In genomic region chr2:201248288-201248844, GRCh38 we compare ENCODE assay signal across 21 cellular contexts. TPM values are rescaled to one million over a fixed set of nuclear protein-coding genes. Genes with fewer than 3 reads are reported as not detected.
A peak's percentile ranks its signal among the peaks of the same experiment; 100 is the strongest.
DNase-seq lines count a peak whose midpoint lies in the region; ATAC-seq, FAIRE-seq and TF ChIP-seq lines count a peak whose summit lies in the region.
"Had no signal": no experiment of that assay in that cellular context is flagged by ENCODE, and none has a peak within 500 bp of the region (broad histone marks: within the 10 kb centered on the region; RNA-seq: fewer than 3 reads in every experiment).

No MANE protein-coding gene starts in this region.

- WGBS in GM12878 (ENCODE audit: insufficient coverage, insufficient replicate concordance, low lambda C conversion rate, missing lambda C conversion rate): 28% methylated on average over 6 of the region's 6 CpGs

- DNase-seq in CD4-positive, alpha-beta memory T cell: no peak
- DNase-seq in GM12892 (ENCODE audit: insufficient read length) (no peak), GM12878 (ENCODE audit: low read depth, low spot score) (no peak), DMS79 treated with DMSO at 0.1 percent for 48 hours (lab: John Stamatoyannopoulos, UW) (no peak), ACHN (no peak), OCI-M2 (lab: John Stamatoyannopoulos, UW; ENCODE audit: unreplicated experiment) (no peak)
- DNase-seq: activated CD4-positive, alpha-beta T cell treated with anti-CD3 and anti-CD28 coated beads, Interleukin-2, amount 10 ng/mL, durations not matched to agents 24 days and 14 days; activated CD8-positive, alpha-beta memory T cell treated with anti-CD3 and anti-CD28 coated beads, Interleukin-2, amount 50 U/mL, for 4 hours; activated effector memory CD4-positive, alpha-beta T cell treated with anti-CD3 and anti-CD28 coated beads, Interleukin-2, amount 50 U/mL, for 16 hours; amniotic stem cell; NCI-H1092 treated with DMSO at 0.1 percent for 48 hours; NCI-H2029; NCI-H226; NCI-H748 treated with DMSO at 0.1 percent for 48 hours; substantia nigra had no signal

- H3K36me3 ChIP-seq in CD4-positive, alpha-beta memory T cell (ENCODE audit: insufficient read depth, low read length): no peaks in the 10 kb centered on the region
- no peaks in the 10 kb centered on the region; a peak in 1 of 4 replicates for H3K36me3 ChIP-seq in GM12878 (ENCODE audit: control insufficient read depth in 2 of 2, insufficient read depth in 2 of 2, low read length in 1 of 2)
- H3K36me3 ChIP-seq: prostate gland had no signal

- no peak overlapping the region; the same call in 1 of the 2 replicates for H3K4me2 ChIP-seq in GM12878 (ENCODE audit: control insufficient read depth, insufficient read depth)

- TF ChIP-seq RAD21 in GM12878 (IDR thresholded peaks at IDR 0.05; ENCODE audit: insufficient read depth, low read depth, low read length): no peak

- intact Hi-C loops in CD4-positive, alpha-beta memory T cell (cut with micrococcal nuclease): no loop called here
- intact Hi-C loops in GM12878 (cut with micrococcal nuclease; ENCODE audit: unreplicated experiment): no loop called here

- peaks cover 45 to 91% (median 65%) of the 10 kb centered on the region in 4 donors for H3K4me1 Mint-ChIP-seq in CD4-positive, alpha-beta memory T cell

- TF ChIP-seq POLR2A in GM12892 (IDR thresholded peaks at IDR 0.05; ENCODE audit: low read depth, low read length) (no peak), GM12878 (IDR thresholded peaks at IDR 0.05; ENCODE audit: low read depth, low read length) (no peak)

- peak; percentile 47 for ATAC-seq in HG03064 (IDR thresholded peaks at IDR 0.05; ENCODE audit: low read depth, unreplicated experiment)
- ATAC-seq in GM12878: peak; percentile 55
- ATAC-seq: HCT116, Right ventricle myocardium inferior had no signal

- RAD21 ChIA-PET in GM12878 (lab: Charles Lee; ENCODE audit: unreplicated experiment): interaction anchor here (0.9 to 1.5 kb wide), 4 partner anchors 11 to 31 kb away, joined by 3 to 4 read pairs (median 3); partner anchors contain the start of gene CASP8

- CTCF ChIA-PET in CD4-positive, alpha-beta memory T cell (lab: Charles Lee; ENCODE audit: partially characterized antibody): interaction anchor here (1.0 kb wide), 1 partner anchor 12 kb away, joined by 3 read pairs; the partner anchor contains the start of gene CASP8
- CTCF ChIA-PET in GM12878 (lab: Yijun Ruan, JAX): interaction anchor here (0.5 to 0.9 kb wide), 2 partner anchors 12 to 437 kb away, joined by 3 read pairs; no protein-coding TSS in a partner anchor

- TF ChIP-seq EP300 in GM12878 (IDR thresholded peaks at IDR 0.05; ENCODE audit: borderline replicate concordance in 1 of 2, control insufficient read depth in 1 of 2, low read depth in 2 of 2, low read length in 2 of 2): no peak

- H3K27ac ChIP-seq in CD4-positive, alpha-beta memory T cell (ENCODE audit: low read depth, low read length): no peak overlapping the region
- H3K27ac ChIP-seq in GM12878 (ENCODE audit: control insufficient read depth, insufficient read depth): no peak overlapping the region
- H3K27ac ChIP-seq: prostate gland had no signal

- H3K36me3 Mint-ChIP-seq in CD4-positive, alpha-beta memory T cell: peaks cover 30 to 36% of the 10 kb centered on the region in 2 donors

- H3K27me3 ChIP-seq in CD4-positive, alpha-beta memory T cell (ENCODE audit: insufficient read depth, low read length): no peaks in the 10 kb centered on the region
- no peaks in the 10 kb centered on the region for H3K27me3 ChIP-seq in GM12878 (replicated peaks in 1 of 2; ENCODE audit: control insufficient read depth in 2 of 2, insufficient read depth in 2 of 2, low read length in 1 of 2)

- H3K4me1 ChIP-seq in CD4-positive, alpha-beta memory T cell (ENCODE audit: insufficient read depth, low read length): peaks cover 71% of the 10 kb centered on the region
- H3K4me1 ChIP-seq in GM12878 (ENCODE audit: control insufficient read depth, insufficient read depth, low read length): peaks cover 22% of the 10 kb centered on the region
- H3K4me1 ChIP-seq: prostate gland had no signal

- SMC1A ChIA-PET in GM12878 (lab: Charles Lee; ENCODE audit: uncharacterized antibody, unreplicated experiment): interaction anchor here (1.3 to 7.3 kb wide), 3 partner anchors 9 to 15 kb away, joined by 4 to 68 read pairs (median 6); partner anchors contain the start of gene CASP8

- no peak overlapping the region for H2AFZ ChIP-seq in GM12878 (ENCODE audit: control insufficient read depth, low read depth, low read length)

- H3K27ac Mint-ChIP-seq in CD4-positive, alpha-beta memory T cell: peak overlapping the region in 5 of 7 donors; percentile 3 to 39 (median 30)
- H3K27ac Mint-ChIP-seq: activated CD4-positive, alpha-beta T cell treated with anti-CD3 and anti-CD28 coated beads, Interleukin-2, amount 10 ng/mL, durations not matched to agents 24 days and 14 days had no signal

- no peaks in the 10 kb centered on the region for H3K9me3 ChIP-seq in CD4-positive, alpha-beta memory T cell (ENCODE audit: control insufficient read depth in 1 of 2, low read length in 2 of 2)
- no peaks in the 10 kb centered on the region for H3K9me3 ChIP-seq in GM12878 (replicated peaks; ENCODE audit: control insufficient read depth, insufficient read depth, low read length)
- H3K9me3 ChIP-seq: prostate gland had no signal

- no peaks in the 10 kb centered on the region for H4K20me1 ChIP-seq in GM12878 (ENCODE audit: control insufficient read depth, insufficient read depth)

- H3K9ac ChIP-seq in GM12878 (ENCODE audit: control insufficient read depth, insufficient read depth, low read length): no peak overlapping the region

- no peak overlapping the region for H3K4me3 ChIP-seq in CD4-positive, alpha-beta memory T cell (ENCODE audit: low read length in 2 of 2)
- H3K4me3 ChIP-seq in GM12878: no peak overlapping the region
- H3K4me3 ChIP-seq: lung, prostate gland had no signal

- FAIRE-seq in GM12892 (lab: Jason Lieb, UNC) (peak; percentile 61), GM12878 (lab: Jason Lieb, UNC) (peak; percentile 18)
- FAIRE-seq: urothelium cell line had no signal

- peaks cover 0 to 7% (median 0%) of the 10 kb centered on the region in 8 donors for H3K9me3 Mint-ChIP-seq in CD4-positive, alpha-beta memory T cell

- no TSS peak for BruUV-seq in GM12878 (replicated peaks; lab: Mats Ljungman, UMichigan)

- in situ Hi-C loops in GM12878 (cut with MboI) (no loop called here), ACHN (cut with HindIII; ENCODE audit: low pct_ligation_motif_present, low pct_unique_long_range_greater_than_20kb, low sequenced_read_pairs) (no loop called here)

- H3K4me3 Mint-ChIP-seq in CD4-positive, alpha-beta memory T cell: peak overlapping the region in 4 of 8 donors; percentile 0 to 26 (median 9)
- H3K4me3 Mint-ChIP-seq: activated CD4-positive, alpha-beta T cell treated with anti-CD3 and anti-CD28 coated beads, Interleukin-2, amount 10 ng/mL, durations not matched to agents 24 days and 14 days had no signal

- no peaks in the 10 kb centered on the region for H3K79me2 ChIP-seq in GM12878 (ENCODE audit: control insufficient read depth, insufficient read depth, low read length)

- H3K27me3 Mint-ChIP-seq in CD4-positive, alpha-beta memory T cell: no peaks in the 10 kb centered on the region
- H3K27me3 Mint-ChIP-seq: activated CD4-positive, alpha-beta T cell treated with anti-CD3 and anti-CD28 coated beads, Interleukin-2, amount 10 ng/mL, durations not matched to agents 24 days and 14 days had no signal

- POLR2A ChIA-PET in CD4-positive, alpha-beta memory T cell (lab: Charles Lee; ENCODE audit: partially characterized antibody): interaction anchor here (0.8 to 2.1 kb wide), 6 partner anchors 10 to 199 kb away, joined by 3 to 16 read pairs (median 4); partner anchors contain the start of gene CASP8
- POLR2A ChIA-PET in GM12878 (lab: Charles Lee): no interaction called here

- TF ChIP-seq CTCF in GM12878 (IDR thresholded peaks at IDR 0.05 in 2 of 3, conservative IDR thresholded peaks at IDR 0.05 in 1 of 3; ENCODE audit: control insufficient read depth in 2 of 3, extremely low read depth in 1 of 3, insufficient read depth in 1 of 3, low read depth in 3 of 3, low read length in 3 of 3): no peak

TF ChIP-seq in GM12878, 131 proteins besides CTCF, POLR2A, EP300 and RAD21 (continues in another document):
- TF ChIP-seq ZBTB33 (IDR thresholded peaks at IDR 0.05) (no peak), RUNX3 (IDR thresholded peaks at IDR 0.05; ENCODE audit: low read length) (0 out of 2 replicates have a peak, but pooled peaks have one; percentile 20)

RNA-seq across cellular contexts. Expression of gene CASP8, which starts 12.0 kb away (rescaled TPM):
- 100 to 1,000 TPM; 199 to 200 TPM for total RNA-seq in CD4-positive, alpha-beta memory T cell
- polyA plus RNA-seq in CD4-positive, alpha-beta memory T cell: 100 to 1,000 TPM in 1 of 2 donors, 10 to 100 TPM in 1; 30.6 to 108 TPM
- 27.6 TPM for polyA plus RNA-seq in GM12892 (2012; ENCODE audit: missing spikeins)
- 92.2 and 99.0 TPM in 2 replicates for total RNA-seq in GM12878 (2013; cell fraction: nucleolus; rRNA removed)
- total RNA-seq in GM12878 (2014; rRNA removed) (43.0 and 48.4 TPM in 2 replicates), GM12878 (2014; rRNA removed; fragmentation: Illumina TruSeq; extraction: Trizol) (53.1 and 57.7 TPM in 2 replicates), GM12878 (2021) (34.6 and 36.8 TPM in 2 replicates)
- polyA plus RNA-seq in GM12878 (2011; ENCODE audit: low read depth): 17.8 TPM
- polyA plus RNA-seq in GM12878 (2011; rRNA removed) (31.1 and 42.1 TPM in 2 replicates), GM12878 (2014; fragmentation: Illumina TruSeq; extraction: Trizol) (54.1 and 66.4 TPM in 2 replicates), GM12878 (2014; fragmentation: Nextera tagmentation; extraction: Ambion mirVana) (10 to 100 TPM; 18.6 to 22.3 TPM), GM12878 (2014; rRNA removed) (36.4 and 46.4 TPM in 2 replicates), GM12878 (2016; fragmentation: Nextera tagmentation; extraction: Ambion mirVana) (10 to 100 TPM; 37.5 to 42.4 TPM)
- 16.9 and 20.5 TPM in 2 replicates for polyA plus RNA-seq in GM12878 (2011; cell fraction: cytosol; rRNA removed)
- polyA plus RNA-seq in GM12878 (2011; cell fraction: nucleus; rRNA removed): 26.6 and 31.5 TPM in 2 replicates
- polyA plus RNA-seq in GM12878 (2012): 11.3 and 12.5 TPM in 2 replicates
- 21.1 and 24.3 TPM in 2 replicates for polyA minus RNA-seq in GM12878 (2011; rRNA and poly(A)+ RNA removed)
- polyA minus RNA-seq in GM12878 (2011; cell fraction: cytosol; rRNA and poly(A)+ RNA removed): 11.7 and 12.3 TPM in 2 replicates
- polyA minus RNA-seq in GM12878 (2011; cell fraction: nucleus; rRNA and poly(A)+ RNA removed): 17.3 and 21.4 TPM in 2 replicates
